In the genomic region with DNA sequence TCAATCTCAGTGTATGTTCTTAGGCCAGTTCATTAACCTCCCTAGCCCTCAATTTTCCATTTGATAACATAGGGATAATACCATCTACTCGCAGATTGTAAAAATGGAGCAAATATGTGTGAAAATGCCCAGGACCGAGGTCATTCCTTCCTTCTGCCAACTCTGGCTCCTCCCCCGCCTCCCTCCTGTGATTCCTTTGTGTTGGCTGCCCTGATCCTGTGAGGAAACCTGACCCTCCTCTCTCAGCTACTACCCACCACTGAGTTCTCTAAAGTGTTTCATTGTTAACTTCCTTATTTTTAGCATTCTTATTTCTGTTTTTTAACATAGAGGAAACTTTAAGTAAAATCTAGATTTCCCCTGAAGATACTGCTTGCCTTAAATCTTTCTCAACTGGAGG, we compare ENCODE assay signal across 12 cellular contexts. TPM values are rescaled to one million over a fixed set of nuclear protein-coding genes. Genes with fewer than 3 reads are reported as not detected.
DNase-seq lines count a peak whose midpoint lies in the region; ATAC-seq and TF ChIP-seq lines count a peak whose summit lies in the region.
"Had no signal": no experiment of that assay in that cellular context is flagged by ENCODE, and none has a peak within 500 bp of the region (broad histone marks: within the 10 kb centered on the region; RNA-seq: fewer than 3 reads in every experiment).

No MANE protein-coding gene starts in this region.

- no peaks in the 10 kb centered on the region for H3K9me3 ChIP-seq in OCI-LY3 (ENCODE audit: insufficient read depth, low read length)
- H3K9me3 ChIP-seq in ectodermal cell (ENCODE audit: control insufficient read depth, low read length) = no peaks in the 10 kb centered on the region
- H3K9me3 ChIP-seq in gastrocnemius medialis = no peaks in the 10 kb centered on the region
- no peaks in the 10 kb centered on the region for H3K9me3 ChIP-seq in Peyer's patch

- H3K9ac ChIP-seq in OCI-LY3 (ENCODE audit: low read length) = no peak overlapping the region

- in situ Hi-C loops in gastrocnemius medialis (cut with MboI; ENCODE audit: low sequenced_read_pairs in 4 of 4) = no loop called here

- no peaks in the 10 kb centered on the region for H3K27me3 Mint-ChIP-seq in activated naive CD4-positive, alpha-beta T cell treated with anti-CD3 and anti-CD28 coated beads for 36 hours (ENCODE audit: low read depth)

- peak overlapping the region; percentile 20 for H3K27ac ChIP-seq in OCI-LY3 (ENCODE audit: low read length)
- H3K27ac ChIP-seq in ectodermal cell (ENCODE audit: insufficient read depth, low read depth, low read length, poor library complexity, severe bottlenecking) = peak overlapping the region; percentile 58
- H3K27ac ChIP-seq in gastrocnemius medialis = peak overlapping the region; percentile 76 to 81 (median 76)
- no peak overlapping the region for H3K27ac ChIP-seq in Peyer's patch
- H3K27ac ChIP-seq: coronary artery had no signal

- peak overlapping the region; percentile 14 for H3K27ac Mint-ChIP-seq in activated naive CD4-positive, alpha-beta T cell treated with anti-CD3 and anti-CD28 coated beads for 36 hours

- TF ChIP-seq CTCF in OCI-LY3 (IDR thresholded peaks at IDR 0.05; ENCODE audit: low read depth, low read length) (no peak), gastrocnemius medialis (IDR thresholded peaks at IDR 0.05 in 4 of 5, conservative IDR thresholded peaks at IDR 0.05 in 1 of 5) (no peak), Peyer's patch (IDR thresholded peaks at IDR 0.05) (no peak)

- no peak overlapping the region for H2AFZ ChIP-seq in OCI-LY3 (ENCODE audit: low read depth, low read length)

- H3K4me1 ChIP-seq in OCI-LY3 (ENCODE audit: low read length) = peaks cover 13% of the 10 kb centered on the region
- peaks cover 10% of the 10 kb centered on the region for H3K4me1 ChIP-seq in ectodermal cell (ENCODE audit: control insufficient read depth, insufficient read depth, low read length)
- H3K4me1 ChIP-seq in gastrocnemius medialis = peaks cover 15 to 20% of the 10 kb centered on the region in 2 donors
- no peaks in the 10 kb centered on the region for H3K4me1 ChIP-seq in Peyer's patch

- H3K36me3 Mint-ChIP-seq in activated naive CD4-positive, alpha-beta T cell treated with anti-CD3 and anti-CD28 coated beads for 36 hours (ENCODE audit: low read depth) = peaks cover 43% of the 10 kb centered on the region

- H3K4me3 ChIP-seq in OCI-LY3 (ENCODE audit: low read length) (no peak overlapping the region), ectodermal cell (ENCODE audit: insufficient read depth, low read depth, low read length) (no peak overlapping the region), gastrocnemius medialis (no peak overlapping the region), Peyer's patch (no peak overlapping the region)
- H3K4me3 ChIP-seq: coronary artery had no signal

- CTCF ChIA-PET in activated naive CD4-positive, alpha-beta T cell treated with anti-CD3 and anti-CD28 coated beads for 36 hours (lab: Charles Lee) = no interaction called here

- WGBS in ectodermal cell, 2 experiments = 34 to 43% methylated on average over 2 to 3 of the region's 3 CpGs

- H3K4me2 ChIP-seq in OCI-LY3 (ENCODE audit: low read length) = no peak overlapping the region

- intact Hi-C loops in activated naive CD4-positive, alpha-beta T cell treated with anti-CD3 and anti-CD28 coated beads for 36 hours (cut with micrococcal nuclease) = no loop called here
- intact Hi-C loops in gastrocnemius medialis (cut with DNase I; ENCODE audit: low total_unique reads) = no loop called here
- intact Hi-C loops in Right ventricle myocardium inferior (cut with DNase I) = no loop called here

- TF ChIP-seq POLR2A in gastrocnemius medialis (IDR thresholded peaks at IDR 0.05) = no peak
- no peak for TF ChIP-seq POLR2A in Peyer's patch (IDR thresholded peaks at IDR 0.05)

- H3K79me2 ChIP-seq in OCI-LY3 (ENCODE audit: low read length) = no peaks in the 10 kb centered on the region

- H4K20me1 ChIP-seq in OCI-LY3 (ENCODE audit: insufficient read depth, low read length) = no peaks in the 10 kb centered on the region

- peak; percentile 35 to 57 for ATAC-seq in gastrocnemius medialis
- ATAC-seq in Right ventricle myocardium inferior = no peak

- H3K27me3 ChIP-seq in OCI-LY3 (ENCODE audit: low read depth, low read length) (no peaks in the 10 kb centered on the region), ectodermal cell (ENCODE audit: control insufficient read depth, insufficient read depth, low read length, poor library complexity, severe bottlenecking) (peaks cover 13% of the 10 kb centered on the region), gastrocnemius medialis (no peaks in the 10 kb centered on the region), Peyer's patch (no peaks in the 10 kb centered on the region)

- no peaks in the 10 kb centered on the region for H3K9me3 Mint-ChIP-seq in activated naive CD4-positive, alpha-beta T cell treated with anti-CD3 and anti-CD28 coated beads for 36 hours

- H3K36me3 ChIP-seq in OCI-LY3 (replicated peaks; ENCODE audit: low read depth, low read length) (peaks cover 45% of the 10 kb centered on the region), ectodermal cell (ENCODE audit: control insufficient read depth, insufficient read depth, low read length) (no peaks in the 10 kb centered on the region), gastrocnemius medialis (peaks cover 0 to 20% of the 10 kb centered on the region in 2 donors), Peyer's patch (peaks cover 0 to 28% (median 0%) of the 10 kb centered on the region in 3 donors)

- no peaks in the 10 kb centered on the region for H3K4me1 Mint-ChIP-seq in activated naive CD4-positive, alpha-beta T cell treated with anti-CD3 and anti-CD28 coated beads for 36 hours (ENCODE audit: low read depth)

- no peak for DNase-seq in activated naive CD4-positive, alpha-beta T cell treated with anti-CD3 and anti-CD28 coated beads for 36 hours
- no peak for DNase-seq in activated naive CD4-positive, alpha-beta T cell treated with anti-CD3 and anti-CD28 coated beads, Interleukin-2, amount 50 U/mL, for 16 hours
- DNase-seq in gastrocnemius medialis (no peak), Peyer's patch (no peak), EL (no peak), Right ventricle myocardium inferior (ENCODE audit: missing footprints) (no peak)
- DNase-seq: activated CD4-positive, alpha-beta T cell treated with anti-CD3 and anti-CD28 coated beads for 48 hours; NCI-H1436; NCI-H774 had no signal

- no peak overlapping the region for H3K4me3 Mint-ChIP-seq in activated naive CD4-positive, alpha-beta T cell treated with anti-CD3 and anti-CD28 coated beads for 36 hours

RNA-seq across cellular contexts. Expression of a gene that starts 21.6 kb away (rescaled TPM):
- total RNA-seq in activated naive CD4-positive, alpha-beta T cell treated with anti-CD3 and anti-CD28 coated beads for 36 hours = 10 to 100 TPM; 27.1 to 27.4 TPM
- polyA plus RNA-seq in ectodermal cell (2013, experiment 1 of 4) = 18.9 TPM
- 16.9 TPM for polyA plus RNA-seq in ectodermal cell (2013, experiment 2 of 4)
- 18.4 TPM for polyA plus RNA-seq in ectodermal cell (2013, experiment 3 of 4)
- 18.7 TPM for polyA plus RNA-seq in ectodermal cell (2013, experiment 4 of 4)
- total RNA-seq in gastrocnemius medialis (10 to 100 TPM; 50.6 to 75.6 (median 64.4) TPM), Peyer's patch (10 to 100 TPM; 48.7 to 66.2 (median 52.7) TPM), Right ventricle myocardium inferior (29.3 TPM)

RNA-seq across cellular contexts. Expression of a gene that starts 56.7 kb away (rescaled TPM):
- total RNA-seq in activated naive CD4-positive, alpha-beta T cell treated with anti-CD3 and anti-CD28 coated beads for 36 hours = 10 to 100 TPM; 13.6 to 14.6 TPM
- 17.1 TPM for polyA plus RNA-seq in ectodermal cell (2013, experiment 1 of 4)
- 16.6 TPM for polyA plus RNA-seq in ectodermal cell (2013, experiment 2 of 4)
- polyA plus RNA-seq in ectodermal cell (2013, experiment 3 of 4) = 16.3 TPM
- 17.4 TPM for polyA plus RNA-seq in ectodermal cell (2013, experiment 4 of 4)
- total RNA-seq in gastrocnemius medialis (10 to 100 TPM in 1 of 4 donors, 1 to 10 TPM in 3; 4.5 to 10.1 (median 7.1) TPM), Peyer's patch (10 to 100 TPM in 3 of 4 donors, 1 to 10 TPM in 1; 9.1 to 24.3 (median 21.6) TPM), Right ventricle myocardium inferior (17.6 TPM)

Comparison
In these comparisons a context has a peak if more than half of its experiments do, and no peak if none do; other contexts are left out.
1. H3K27ac ChIP-seq: peak in OCI-LY3 (single experiment), ectodermal cell (single experiment) and gastrocnemius medialis (4 of 4); none in Peyer's patch (0 of 4).